In the genomic region with DNA sequence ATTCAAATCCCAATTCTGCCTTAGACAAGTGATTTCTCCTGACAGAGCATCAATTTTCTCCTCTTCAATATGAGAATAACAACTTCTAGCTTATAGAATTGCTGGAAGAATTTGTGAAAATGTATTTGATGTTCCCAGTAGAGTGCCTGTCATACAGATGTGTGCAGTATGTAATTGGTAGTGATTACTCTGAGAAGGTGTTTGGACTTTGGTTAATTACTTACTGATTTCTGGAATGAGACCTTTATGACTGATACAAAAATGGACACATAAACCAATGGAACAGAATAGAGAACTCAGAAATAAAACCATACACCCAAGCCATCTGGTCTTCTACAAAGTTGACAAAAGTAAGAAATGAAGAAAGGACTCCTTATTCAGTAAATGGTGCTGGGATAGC, we compare ENCODE assay signal across 6 cellular contexts.
"Had no signal": no experiment of that assay in that cellular context is flagged by ENCODE, and none has a peak within 500 bp of the region (broad histone marks: within the 10 kb centered on the region; RNA-seq: fewer than 3 reads in every experiment).

No MANE protein-coding gene starts in this region.

- H3K4me3 ChIP-seq: K562 had no signal

- DNase-seq: IMR-90, KBM-7 had no signal

- ATAC-seq: HepG2, K562 had no signal

- H3K27ac ChIP-seq: HL-60 had no signal

- FAIRE-seq: HepG2, HTR-8/SVneo, K562 had no signal
